ENCODE assay signal across 34 cellular contexts in genomic region chr1:115278241-115278640, GRCh38. TPM values are rescaled to one million over a fixed set of nuclear protein-coding genes. Genes with fewer than 3 reads are reported as not detected.
"Had no signal": no experiment of that assay in that cellular context is flagged by ENCODE, and none has a peak within 500 bp of the region (broad histone marks: within the 10 kb centered on the region; RNA-seq: fewer than 3 reads in every experiment).

No MANE protein-coding gene starts in this region.

- H3K27ac Mint-ChIP-seq: activated CD4-positive, alpha-beta T cell treated with anti-CD3 and anti-CD28 coated beads for 36 hours; activated CD4-positive, alpha-beta T cell treated with anti-CD3 and anti-CD28 coated beads, Interleukin-2, amount 10 ng/mL, durations not matched to agents 7 days and 5 days; activated CD8-positive, alpha-beta T cell treated with anti-CD3 and anti-CD28 coated beads, Interleukin-2, amount 10 ng/mL, durations not matched to agents 7 days and 5 days; activated naive CD4-positive, alpha-beta T cell treated with anti-CD3 and anti-CD28 coated beads, Interleukin-2, amount 10 ng/mL, durations not matched to agents 7 days and 5 days; activated naive CD8-positive, alpha-beta T cell; activated T-helper 1 cell treated with anti-CD3 and anti-CD28 coated beads, Interleukin-12 subunit alpha, Interleukin-12 subunit beta, Interleukin-2, Interleukin-4 antibody, amounts not matched to agents 30 ng/mL and 10 ng/mL and 1 ng/mL, durations not matched to agents 14 hours and 24 hours and 36 hours; T-helper 1 cell treated with Interleukin-12 subunit alpha and Interleukin-12 subunit beta and Interleukin-4 antibody, amounts not matched to agents 30 μg/mL and 1 μg/mL, for 36 hours; T-helper 2 cell treated with Interferon-gamma antibody and Interleukin-4, amounts not matched to agents 5 μg/mL and 100 μg/mL, for 36 hours; WTC11 had no signal

- H3K27me3 ChIP-seq: brain microvascular endothelial cell, SJCRH30 had no signal

- DNase-seq: activated CD4-positive, alpha-beta T cell treated with anti-CD3 and anti-CD28 coated beads for 36 hours; activated CD4-positive, alpha-beta T cell treated with anti-CD3 and anti-CD28 coated beads, Interleukin-2, amount 10 ng/mL, durations not matched to agents 7 days and 5 days; activated CD4-positive, alpha-beta T cell treated with anti-CD3 and anti-CD28 coated beads, Interleukin-2, amount 50 U/mL, for 48 hours; activated CD8-positive, alpha-beta T cell treated with anti-CD3 and anti-CD28 coated beads, Interleukin-2, amount 10 ng/mL, durations not matched to agents 7 days and 5 days; activated effector memory CD4-positive, alpha-beta T cell treated with Interleukin-2 at 50 U/mL for 16 hours; activated naive CD4-positive, alpha-beta T cell treated with anti-CD3 and anti-CD28 coated beads, Interleukin-2, amount 10 ng/mL, durations not matched to agents 7 days and 5 days; activated T-cell treated with anti-CD3 and anti-CD28 coated beads, Interleukin-2, amount 50 U/mL, for 4 hours; amniotic stem cell; aorta; brain microvascular endothelial cell; central memory CD4-positive, alpha-beta T cell; MM.1S; MV-4-11; NCI-H1092; NCI-H1436 treated with DMSO at 0.1 percent for 48 hours; NCI-H187; NCI-H2029 treated with DMSO at 0.1 percent for 48 hours; NCI-H2107; NCI-H2171; NCI-H510A; NCI-H748 treated with DMSO at 0.1 percent for 48 hours; NK-92 treated with Interleukin-12 subunit alpha and Interleukin-12 subunit beta, amount 100 ng/mL, for 24 hours; OCI-M1; SHP77; SJCRH30; SK-N-SH had no signal

- H3K36me3 Mint-ChIP-seq: activated naive CD4-positive, alpha-beta T cell treated with anti-CD3 and anti-CD28 coated beads, Interleukin-2, amount 10 ng/mL, durations not matched to agents 7 days and 5 days; activated naive CD8-positive, alpha-beta T cell had no signal

- H3K4me1 ChIP-seq: SJCRH30 had no signal

- H3K27ac ChIP-seq: brain microvascular endothelial cell, KMS-11, SJCRH30 had no signal

- H3K9me3 Mint-ChIP-seq: activated CD4-positive, alpha-beta T cell treated with anti-CD3 and anti-CD28 coated beads, Interleukin-2, amount 10 ng/mL, durations not matched to agents 7 days and 5 days; activated T-cell treated with anti-CD3 and anti-CD28 coated beads, Interleukin-2, amount 50 U/mL, for 4 hours; T-helper 2 cell treated with Interferon-gamma antibody and Interleukin-4, amounts not matched to agents 5 μg/mL and 100 μg/mL, for 36 hours had no signal

- H3K4me3 Mint-ChIP-seq: activated CD4-positive, alpha-beta T cell treated with anti-CD3 and anti-CD28 coated beads for 36 hours; activated CD4-positive, alpha-beta T cell treated with anti-CD3 and anti-CD28 coated beads, Interleukin-2, amount 10 ng/mL, durations not matched to agents 7 days and 5 days; activated CD8-positive, alpha-beta T cell treated with anti-CD3 and anti-CD28 coated beads, Interleukin-2, amount 10 ng/mL, durations not matched to agents 7 days and 5 days; activated naive CD4-positive, alpha-beta T cell treated with anti-CD3 and anti-CD28 coated beads, Interleukin-2, amount 10 ng/mL, durations not matched to agents 7 days and 5 days; activated naive CD8-positive, alpha-beta T cell; activated T-cell treated with anti-CD3 and anti-CD28 coated beads, Interleukin-2, amount 50 U/mL, for 4 hours; activated T-helper 1 cell treated with anti-CD3 and anti-CD28 coated beads, Interleukin-12 subunit alpha, Interleukin-12 subunit beta, Interleukin-2, Interleukin-4 antibody, amounts not matched to agents 30 ng/mL and 10 ng/mL and 1 ng/mL, durations not matched to agents 14 hours and 24 hours and 36 hours; T-helper 1 cell treated with Interleukin-12 subunit alpha and Interleukin-12 subunit beta and Interleukin-4 antibody, amounts not matched to agents 30 μg/mL and 1 μg/mL, for 36 hours; T-helper 2 cell treated with Interferon-gamma antibody and Interleukin-4, amounts not matched to agents 5 μg/mL and 100 μg/mL, for 36 hours; WTC11 had no signal

- H3K4me3 ChIP-seq: SJCRH30 had no signal

- H3K4me1 Mint-ChIP-seq: activated CD4-positive, alpha-beta T cell treated with anti-CD3 and anti-CD28 coated beads, Interleukin-2, amount 10 ng/mL, durations not matched to agents 7 days and 5 days; activated naive CD4-positive, alpha-beta T cell treated with anti-CD3 and anti-CD28 coated beads, Interleukin-2, amount 10 ng/mL, durations not matched to agents 7 days and 5 days; WTC11 had no signal

- H3K36me3 ChIP-seq: brain microvascular endothelial cell, SJCRH30 had no signal

- H3K9me3 ChIP-seq: SJCRH30, SK-N-SH had no signal

- ATAC-seq: activated CD4-positive, alpha-beta T cell treated with anti-CD3 and anti-CD28 coated beads for 36 hours; activated CD4-positive, CD25-positive, alpha-beta regulatory T cell treated with anti-CD3 and anti-CD28 coated beads, Interleukin-2, amount 50 U/mL, for 24 hours; activated CD8-positive, alpha-beta T cell treated with anti-CD3 and anti-CD28 coated beads, Interleukin-2, amount 10 ng/mL, durations not matched to agents 7 days and 5 days; activated T-cell treated with anti-CD3 and anti-CD28 coated beads, Interleukin-2, amount 50 U/mL, for 4 hours; WTC11 had no signal

RNA-seq across cellular contexts. Expression of gene NGF, which starts 59.8 kb away (rescaled TPM):
- total RNA-seq: activated CD4-positive, alpha-beta T cell treated with anti-CD3 and anti-CD28 coated beads for 36 hours; activated CD4-positive, alpha-beta T cell treated with anti-CD3 and anti-CD28 coated beads, Interleukin-2, amount 10 ng/mL, durations not matched to agents 7 days and 5 days; activated CD8-positive, alpha-beta T cell treated with anti-CD3 and anti-CD28 coated beads, Interleukin-2, amount 10 ng/mL, durations not matched to agents 7 days and 5 days; activated T-cell treated with anti-CD3 and anti-CD28 coated beads, Interleukin-2, amount 50 U/mL, for 4 hours; activated T-helper 1 cell treated with anti-CD3 and anti-CD28 coated beads, Interleukin-12 subunit alpha, Interleukin-12 subunit beta, Interleukin-2, Interleukin-4 antibody, amounts not matched to agents 30 ng/mL and 10 ng/mL and 1 ng/mL, durations not matched to agents 14 hours and 24 hours and 36 hours; LHCN-M2 had no signal
